In the genomic region with DNA sequence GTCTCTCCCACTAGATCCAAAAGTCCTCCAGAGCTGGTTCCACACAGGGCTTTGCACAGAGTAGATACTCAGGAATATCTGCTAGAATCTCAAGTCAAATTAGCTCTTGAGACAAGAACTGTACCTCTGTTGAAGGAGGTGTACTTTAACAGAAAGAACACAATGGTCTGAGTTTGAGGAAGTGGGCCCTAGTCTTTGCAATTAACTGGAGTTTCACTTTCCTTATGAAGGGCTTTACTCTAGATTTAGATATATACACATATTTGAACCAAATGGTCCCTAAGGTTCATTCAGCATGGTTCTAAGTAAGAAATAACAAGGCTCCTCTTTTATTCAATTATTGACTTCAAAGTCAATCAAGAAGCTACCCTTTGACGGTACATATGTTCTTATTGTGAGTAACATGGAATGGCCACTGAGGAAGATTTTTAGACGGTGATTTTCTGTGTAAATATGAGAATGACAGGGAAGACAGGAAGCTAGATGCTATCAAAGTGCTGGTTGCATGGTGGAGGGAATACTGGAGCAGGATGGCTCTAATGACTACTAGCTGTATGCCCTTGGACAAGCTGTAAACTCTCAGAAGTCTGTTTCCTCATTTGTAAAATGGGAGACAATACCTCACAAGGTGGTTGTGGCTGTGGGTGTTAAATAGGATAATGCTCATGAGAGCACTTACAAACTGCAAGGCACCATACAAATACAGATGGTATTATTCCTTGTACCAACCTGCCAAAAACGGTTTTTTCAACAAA, we compare ENCODE assay signal across 9 cellular contexts.
DNase-seq lines count a peak whose midpoint lies in the region; ATAC-seq and TF ChIP-seq lines count a peak whose summit lies in the region.
"Had no signal": no experiment of that assay in that cellular context is flagged by ENCODE, and none has a peak within 500 bp of the region (broad histone marks: within the 10 kb centered on the region; RNA-seq: fewer than 3 reads in every experiment).

No MANE protein-coding gene starts in this region.

- H3K4me3 ChIP-seq in osteoblast (ENCODE audit: insufficient read depth, low read length) (no peak overlapping the region), ascending aorta (no peak overlapping the region), SJCRH30 (no peak overlapping the region)

- H3K9me3 Mint-ChIP-seq in activated naive CD4-positive, alpha-beta T cell treated with anti-CD3 and anti-CD28 coated beads, Interleukin-2, amount 50 U/mL, for 24 hours = no peaks in the 10 kb centered on the region
- no peaks in the 10 kb centered on the region for H3K9me3 Mint-ChIP-seq in T-cell

- no peaks in the 10 kb centered on the region for H3K27me3 Mint-ChIP-seq in activated naive CD4-positive, alpha-beta T cell treated with anti-CD3 and anti-CD28 coated beads, Interleukin-2, amount 50 U/mL, for 24 hours
- H3K27me3 Mint-ChIP-seq in T-cell = no peaks in the 10 kb centered on the region

- no peak for DNase-seq in activated naive CD4-positive, alpha-beta T cell (lab: John Stamatoyannopoulos, UW)
- no peak for DNase-seq in T-cell
- no peak for DNase-seq in osteoblast (ENCODE audit: insufficient read length, low spot score, missing footprints)
- DNase-seq in ascending aorta (ENCODE audit: low spot score in 2 of 2) = no peak
- no peak for DNase-seq in SJCRH30
- DNase-seq in activated CD4-positive, alpha-beta T cell treated with anti-CD3 and anti-CD28 coated beads for 4 hours = no peak
- DNase-seq: left cardiac atrium had no signal

- H3K79me2 ChIP-seq in osteoblast (ENCODE audit: insufficient read depth, low read length) = peaks cover 82% of the 10 kb centered on the region

- intact Hi-C loops in ascending aorta (cut with DNase I) = no loop called here

- TF ChIP-seq CTCF in osteoblast (IDR thresholded peaks at IDR 0.05; ENCODE audit: extremely low read depth, low read depth, low read length) (no peak), ascending aorta (IDR thresholded peaks at IDR 0.05) (no peak)

- CTCF ChIA-PET in T-cell (lab: Charles Lee) = interaction anchor here (0.5 to 2.3 kb wide), 19 partner anchors 10 to 393 kb away, joined by 3 to 10 read pairs (median 3); partner anchors contain the start of gene SERTAD2 (in 1 of the 2)

- H4K20me1 ChIP-seq in osteoblast (ENCODE audit: insufficient read depth, low read length) = no peaks in the 10 kb centered on the region

- POLR2A ChIA-PET in T-cell (lab: Charles Lee) = interaction anchor here (0.5 to 2.0 kb wide), 6 partner anchors 12 to 72 kb away, joined by 3 to 14 read pairs (median 3); no protein-coding TSS in a partner anchor

- H3K4me1 Mint-ChIP-seq in activated naive CD4-positive, alpha-beta T cell treated with anti-CD3 and anti-CD28 coated beads, Interleukin-2, amount 50 U/mL, for 24 hours = peaks cover 54% of the 10 kb centered on the region
- peaks cover 53 to 54% (median 53%) of the 10 kb centered on the region in 3 donors for H3K4me1 Mint-ChIP-seq in T-cell

- peak overlapping the region; percentile 2 for H3K4me2 ChIP-seq in osteoblast (ENCODE audit: insufficient read depth, low read length)

- H3K27ac Mint-ChIP-seq in activated naive CD4-positive, alpha-beta T cell treated with anti-CD3 and anti-CD28 coated beads, Interleukin-2, amount 50 U/mL, for 24 hours = peak overlapping the region; percentile 73
- peak overlapping the region; percentile 87 to 96 for H3K27ac Mint-ChIP-seq in T-cell

- H3K9me3 ChIP-seq in osteoblast (ENCODE audit: low read depth, low read length) = no peaks in the 10 kb centered on the region
- H3K9me3 ChIP-seq in ascending aorta = no peaks in the 10 kb centered on the region
- no peaks in the 10 kb centered on the region for H3K9me3 ChIP-seq in SJCRH30 (replicated peaks)

- peaks cover 2% of the 10 kb centered on the region for H3K36me3 Mint-ChIP-seq in activated naive CD4-positive, alpha-beta T cell treated with anti-CD3 and anti-CD28 coated beads, Interleukin-2, amount 50 U/mL, for 24 hours
- peaks cover 8% of the 10 kb centered on the region for H3K36me3 Mint-ChIP-seq in T-cell

- H3K4me3 Mint-ChIP-seq in activated naive CD4-positive, alpha-beta T cell treated with anti-CD3 and anti-CD28 coated beads, Interleukin-2, amount 50 U/mL, for 24 hours = peak overlapping the region; percentile 79
- peak overlapping the region; percentile 52 to 65 (median 61) for H3K4me3 Mint-ChIP-seq in T-cell

- H3K27ac ChIP-seq in osteoblast (ENCODE audit: low read depth, low read length) (no peak overlapping the region), ascending aorta (no peak overlapping the region), SJCRH30 (no peak overlapping the region)

- H3K4me1 ChIP-seq in osteoblast (ENCODE audit: insufficient read depth, low read length) (peaks cover 28% of the 10 kb centered on the region), ascending aorta (peaks cover 0 to 14% of the 10 kb centered on the region in 2 donors), SJCRH30 (peaks cover 38% of the 10 kb centered on the region)

- H3K36me3 ChIP-seq in osteoblast (ENCODE audit: insufficient read depth, low read length) (no peaks in the 10 kb centered on the region), ascending aorta (no peaks in the 10 kb centered on the region), SJCRH30 (0 out of 2 replicates have a peak, but pooled peaks cover 2% of the 10 kb centered on the region)

- ATAC-seq in HG03066 (IDR thresholded peaks at IDR 0.05; ENCODE audit: low read depth, unreplicated experiment) (peak; percentile 92), T-cell (replicated peaks in 1 of 4) (peak; percentile 45 to 63 (median 57))

- no peak overlapping the region for H2AFZ ChIP-seq in osteoblast (ENCODE audit: low read length)

- H3K27me3 ChIP-seq in osteoblast (ENCODE audit: insufficient read depth, low read length) = no peaks in the 10 kb centered on the region
- no peaks in the 10 kb centered on the region for H3K27me3 ChIP-seq in ascending aorta
- H3K27me3 ChIP-seq in SJCRH30 = no peaks in the 10 kb centered on the region
